8 cellular contexts compared by ENCODE assay signal in genomic region chr22:37229012-37229804, GRCh38. TPM values are rescaled to one million over a fixed set of nuclear protein-coding genes. Genes with fewer than 3 reads are reported as not detected.
A peak's percentile ranks its signal among the peaks of the same experiment; 100 is the strongest.
DNase-seq lines count a peak whose midpoint lies in the region; ATAC-seq and TF ChIP-seq lines count a peak whose summit lies in the region.

No MANE protein-coding gene starts in this region.

- H3K27me3 ChIP-seq in left ventricle myocardium inferior (ENCODE audit: low read depth) = peaks cover 84% of the 10 kb centered on the region
- H3K27me3 ChIP-seq in WERI-Rb-1 (ENCODE audit: insufficient read depth, low read depth, severe bottlenecking) = no peaks in the 10 kb centered on the region
- no peaks in the 10 kb centered on the region for H3K27me3 ChIP-seq in upper lobe of left lung

- H3K27ac ChIP-seq in left ventricle myocardium inferior (replicated peaks) (no peak overlapping the region), WERI-Rb-1 (peak overlapping the region; percentile 63), upper lobe of left lung (peak overlapping the region; percentile 75 to 88 (median 81))

- WGBS in upper lobe of left lung, 2 donors = 44 to 71% methylated on average over 4 to 6 of the region's 7 CpGs

- H3K36me3 ChIP-seq in left ventricle myocardium inferior = no peaks in the 10 kb centered on the region
- no peaks in the 10 kb centered on the region for H3K36me3 ChIP-seq in WERI-Rb-1
- no peaks in the 10 kb centered on the region for H3K36me3 ChIP-seq in upper lobe of left lung

- intact Hi-C loops in Right ventricle myocardium inferior (cut with DNase I) = no loop called here
- intact Hi-C loops in left ventricle myocardium inferior (cut with micrococcal nuclease) = no loop called here

- no peak for TF ChIP-seq EP300 in upper lobe of left lung (IDR thresholded peaks at IDR 0.05)

- DNase-seq in Right ventricle myocardium inferior (ENCODE audit: missing footprints) = no peak
- no peak for DNase-seq in left ventricle myocardium inferior
- peak; percentile 85 for DNase-seq in WERI-Rb-1
- peak; percentile 73 for DNase-seq in fibroblast of the conjunctiva (ENCODE audit: low read depth)
- no peak for DNase-seq in upper lobe of left lung
- DNase-seq in NCI-H2171 (lab: John Stamatoyannopoulos, UW) = no peak

- TF ChIP-seq CTCF in left ventricle myocardium inferior (IDR thresholded peaks at IDR 0.05; ENCODE audit: borderline replicate concordance) = no peak
- TF ChIP-seq CTCF in WERI-Rb-1 (IDR thresholded peaks at IDR 0.05; ENCODE audit: low read depth, low read length) = no peak
- no peak for TF ChIP-seq CTCF in upper lobe of left lung (IDR thresholded peaks at IDR 0.05)

- H3K4me1 ChIP-seq in left ventricle myocardium inferior (no peaks in the 10 kb centered on the region), upper lobe of left lung (peaks cover 8 to 40% (median 25%) of the 10 kb centered on the region in 4 donors)

- TF ChIP-seq POLR2A in upper lobe of left lung (IDR thresholded peaks at IDR 0.05) = no peak

- H3K9me3 ChIP-seq in left ventricle myocardium inferior (replicated peaks) = no peaks in the 10 kb centered on the region
- no peaks in the 10 kb centered on the region for H3K9me3 ChIP-seq in WERI-Rb-1 (ENCODE audit: severe bottlenecking)
- no peaks in the 10 kb centered on the region for H3K9me3 ChIP-seq in upper lobe of left lung

- ATAC-seq in Right ventricle myocardium inferior (peak; percentile 14), upper lobe of left lung (ENCODE audit: low FRiP score in 2 of 2) (peak in 1 of 2 donors; percentile 3), GM19328 (IDR thresholded peaks at IDR 0.05; ENCODE audit: unreplicated experiment) (no peak), HG03139 (IDR thresholded peaks at IDR 0.05; ENCODE audit: unreplicated experiment) (no peak)

- H3K4me3 ChIP-seq in left ventricle myocardium inferior = no peak overlapping the region
- no peak overlapping the region for H3K4me3 ChIP-seq in WERI-Rb-1 (ENCODE audit: low read depth, low read length)
- no peak overlapping the region for H3K4me3 ChIP-seq in upper lobe of left lung

RNA-seq across cellular contexts. Expression of gene RAC2, which starts 14.9 kb away (rescaled TPM):
- 6.9 TPM for total RNA-seq in Right ventricle myocardium inferior
- total RNA-seq in left ventricle myocardium inferior = 1.8 TPM
- total RNA-seq in upper lobe of left lung = 100 to 1,000 TPM in 1 of 6 donors, 10 to 100 TPM in 5; 22.1 to 126 (median 65.2) TPM

RNA-seq across cellular contexts. Expression of gene SSTR3, which starts 16.9 kb away (rescaled TPM):
- total RNA-seq in Right ventricle myocardium inferior (not detected), left ventricle myocardium inferior (not detected), upper lobe of left lung (under 1 TPM in 2 of 6 donors, not detected in 4; 0.06 to 0.13 TPM)

RNA-seq across cellular contexts. Expression of gene C1QTNF6, which starts 41.2 kb away (rescaled TPM):
- total RNA-seq in Right ventricle myocardium inferior (1.6 TPM), left ventricle myocardium inferior (1.3 TPM), upper lobe of left lung (1 to 10 TPM; 2.1 to 8.4 (median 4.7) TPM)

RNA-seq across cellular contexts. Expression of gene CYTH4, which starts 53.1 kb away (rescaled TPM):
- total RNA-seq in Right ventricle myocardium inferior (7.5 TPM), left ventricle myocardium inferior (4.8 TPM), upper lobe of left lung (10 to 100 TPM; 16.7 to 71.2 (median 44.7) TPM)

Comparison
In these comparisons a context has a peak if more than half of its experiments do, and no peak if none do; other contexts are left out.
1. DNase-seq: peak in WERI-Rb-1 (single experiment) and fibroblast of the conjunctiva (single experiment); none in Right ventricle myocardium inferior (single experiment), left ventricle myocardium inferior (single experiment), upper lobe of left lung (0 of 2) and NCI-H2171 (single experiment).